In the genomic region with DNA sequence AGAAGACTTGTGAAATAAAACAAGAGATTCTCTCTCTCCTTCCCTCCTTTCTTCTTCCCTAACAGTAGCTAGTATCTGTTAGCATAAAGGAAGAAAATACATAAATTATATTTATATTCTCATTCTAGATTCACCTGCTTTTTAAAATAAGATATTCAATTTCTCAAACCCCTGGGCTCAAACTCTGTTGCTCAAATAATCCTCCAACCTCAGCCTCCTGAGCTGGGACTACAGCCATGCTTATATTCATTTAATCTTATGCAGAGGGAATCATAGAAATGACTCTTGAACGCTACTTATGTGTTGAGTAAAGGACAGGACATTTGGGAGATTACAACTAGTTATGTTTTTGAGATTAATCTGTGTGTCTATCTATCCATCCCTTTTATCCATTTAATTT, we compare ENCODE assay signal across 31 cellular contexts. TPM values are rescaled to one million over a fixed set of nuclear protein-coding genes. Genes with fewer than 3 reads are reported as not detected.
DNase-seq lines count a peak whose midpoint lies in the region; ATAC-seq, FAIRE-seq and TF ChIP-seq lines count a peak whose summit lies in the region.
"Had no signal": no experiment of that assay in that cellular context is flagged by ENCODE, and none has a peak within 500 bp of the region (broad histone marks: within the 10 kb centered on the region; RNA-seq: fewer than 3 reads in every experiment).

No MANE protein-coding gene starts in this region.

- H3K9me1 ChIP-seq in K562 (ENCODE audit: control insufficient read depth, insufficient read depth, low read length): no peaks in the 10 kb centered on the region

- no peak for FAIRE-seq in K562 (lab: Jason Lieb, UNC)
- FAIRE-seq: A204.1, A549 had no signal

- H3K4me2 ChIP-seq in K562 (ENCODE audit: insufficient read depth, low read length): no peak overlapping the region
- H3K4me2 ChIP-seq: A549; BLaER1; BLaER1 treated with 17β-estradiol and CSF1 and Interleukin-3, amounts not matched to agents 10 nM and 100 nM had no signal

- H3K36me3 ChIP-seq in K562 (ENCODE audit: control insufficient read depth, insufficient read depth, low read length): no peaks in the 10 kb centered on the region
- H3K36me3 ChIP-seq: BE2C; BLaER1; BLaER1 treated with 17β-estradiol and CSF1 and Interleukin-3, amounts not matched to agents 10 nM and 100 nM had no signal

- no peak for TF ChIP-seq RAD21 in K562 (CRISPR knock-in tag; conservative IDR thresholded peaks at IDR 0.05 in 1 of 2, IDR thresholded peaks at IDR 0.05 in 1 of 2)

- no peaks in the 10 kb centered on the region for H3K79me2 ChIP-seq in K562 (ENCODE audit: control insufficient read depth, insufficient read depth, low read length)

- no TSS peak for BruUV-seq in K562 (replicated peaks; lab: Mats Ljungman, UMichigan)

- no peaks in the 10 kb centered on the region; the same call in 1 of the 2 replicates for H3K9me3 ChIP-seq in K562 (replicated peaks; ENCODE audit: control insufficient read depth, insufficient read depth, low read depth, low read length)
- H3K9me3 ChIP-seq: A549; BE2C; BLaER1; BLaER1 treated with 17β-estradiol and CSF1 and Interleukin-3, amounts not matched to agents 10 nM and 100 nM; Caco-2 had no signal

- ATAC-seq in K562: no peak
- ATAC-seq: A549; CD8-positive, alpha-beta T cell had no signal

- TF ChIP-seq POLR2A in K562 (conservative IDR thresholded peaks at IDR 0.05): no peak

- H3K9ac ChIP-seq in K562 (ENCODE audit: insufficient read depth in 1 of 2, low read depth in 2 of 2, low read length in 2 of 2): no peak overlapping the region
- H3K9ac ChIP-seq: BLaER1; BLaER1 treated with 17β-estradiol and CSF1 and Interleukin-3, amounts not matched to agents 10 nM and 100 nM had no signal

- H3K4me3 ChIP-seq in K562: no peak overlapping the region
- H3K4me3 ChIP-seq: A549; BLaER1; BLaER1 treated with 17β-estradiol and CSF1 and Interleukin-3, amounts not matched to agents 10 nM and 100 nM had no signal

- TF ChIP-seq EP300 in K562 (IDR thresholded peaks at IDR 0.05; ENCODE audit: low read length): no peak

- intact Hi-C loops in K562 (cut with micrococcal nuclease): no loop called here

- no peaks in the 10 kb centered on the region for H4K20me1 ChIP-seq in K562 (replicated peaks; ENCODE audit: control insufficient read depth, insufficient read depth, low read length)
- H4K20me1 ChIP-seq: BLaER1; BLaER1 treated with 17β-estradiol and CSF1 and Interleukin-3, amounts not matched to agents 10 nM and 100 nM had no signal

- 2% methylated on average over 1 of the region's 1 CpG for WGBS in K562 (ENCODE audit: insufficient coverage, low coverage, missing lambda C conversion rate)

- DNase-seq in K562 (ENCODE audit: extremely low read depth in 1 of 4, low spot score in 3 of 4) (no peak), putamen (ENCODE audit: low spot score) (no peak)
- DNase-seq: 8988T; ACHN; AML-193; BE2C; C1 segment of cervical spinal cord; Caco-2; Calu3; CD4-positive, alpha-beta memory T cell; CD4-positive, alpha-beta T cell; CD4-positive, CD25-positive, alpha-beta regulatory T cell; CD8-positive, alpha-beta memory T cell; CD8-positive, alpha-beta T cell; COR-L47; DMS 273 treated with DMSO at 0.1 percent for 48 hours; DMS153; DMS53; DMS79; DMS79 treated with DMSO at 0.1 percent for 48 hours; DND-41; EL had no signal

- H3K27ac ChIP-seq in K562 (ENCODE audit: extremely low read depth, low read depth, low read length): no peak overlapping the region
- H3K27ac ChIP-seq: 22Rv1; A549; BLaER1; BLaER1 treated with 17β-estradiol and CSF1 and Interleukin-3, amounts not matched to agents 10 nM and 100 nM; C4-2B had no signal

- in situ Hi-C loops in K562 (cut with MboI): no loop called here

- TF ChIP-seq CTCF in K562 (IDR thresholded peaks at IDR 0.05 in 2 of 3, conservative IDR thresholded peaks at IDR 0.05 in 1 of 3; ENCODE audit: insufficient read depth in 2 of 3, low read depth in 1 of 3, low read length in 3 of 3): no peak

- POLR2A ChIA-PET in K562 (lab: Yijun Ruan, JAX): interaction anchor here (1.4 kb wide), 1 partner anchor 95 kb away, joined by 3 read pairs; no protein-coding TSS in a partner anchor

- no peaks in the 10 kb centered on the region for H3K4me1 ChIP-seq in K562 (replicated peaks in 1 of 2; ENCODE audit: control insufficient read depth in 2 of 2, insufficient read depth in 2 of 2, low read length in 2 of 2)
- H3K4me1 ChIP-seq: A549; BE2C; BLaER1; BLaER1 treated with 17β-estradiol and CSF1 and Interleukin-3, amounts not matched to agents 10 nM and 100 nM; Caco-2 had no signal

- H2AFZ ChIP-seq in K562 (ENCODE audit: low read depth, low read length): no peak overlapping the region

- no peaks in the 10 kb centered on the region for H3K27me3 ChIP-seq in K562 (ENCODE audit: control insufficient read depth in 2 of 2, insufficient read depth in 2 of 2, low read length in 2 of 2)
- H3K27me3 ChIP-seq: BE2C; BLaER1; BLaER1 treated with 17β-estradiol and CSF1 and Interleukin-3, amounts not matched to agents 10 nM and 100 nM had no signal

- CTCF ChIA-PET in K562 (lab: Yijun Ruan, JAX; ENCODE audit: low intra/inter-chr PET ratio): no interaction called here

TF ChIP-seq in K562, 482 proteins besides CTCF, POLR2A, EP300 and RAD21:
- TF ChIP-seq RBBP5 (IDR thresholded peaks at IDR 0.05; ENCODE audit: borderline replicate concordance, insufficient read depth, low read length, poor library complexity, severe bottlenecking): no peak
- TF ChIP-seq, protein P1, sequence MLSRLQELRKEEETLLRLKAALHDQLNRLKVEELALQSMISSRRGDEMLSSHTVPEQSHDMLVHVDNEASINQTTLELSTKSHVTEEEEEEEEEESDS (CRISPR knock-in tag; IDR thresholded peaks at IDR 0.05): peak; percentile 15; the same call in 1 of the 2 replicates
- TF ChIP-seq TFAM (CRISPR knock-in tag; conservative IDR thresholded peaks at IDR 0.05): peak; percentile 91; the same call in 1 of the 2 replicates
- TF ChIP-seq IFI16 (CRISPR knock-in tag; IDR thresholded peaks at IDR 0.05): no peak
- 0 out of 2 replicates have a peak, but pooled peaks have one; percentile 21 for TF ChIP-seq RFX5 (IDR thresholded peaks at IDR 0.05; ENCODE audit: low read depth, low read length)
- no peak for TF ChIP-seq CHD1 (IDR thresholded peaks at IDR 0.05; ENCODE audit: low read length)

RNA-seq across cellular contexts. Expression of gene GPC5, which starts 56.2 kb away (rescaled TPM):
- 0.32 TPM in 1 of 2 replicates, not detected in the other for total RNA-seq in K562 (2011; cell fraction: chromatin; rRNA removed; ENCODE audit: low replicate concordance)
- 0.17 and 0.26 TPM in 2 replicates for total RNA-seq in K562 (2011; cell fraction: nucleolus; rRNA removed)
- not detected in 2 replicates for total RNA-seq in K562 (2011; cell fraction: nucleoplasm; rRNA removed)
- total RNA-seq in K562 (2014; rRNA removed): 0.12 and 0.27 TPM in 2 replicates
- total RNA-seq in K562 (2014; rRNA removed; fragmentation: Illumina TruSeq; extraction: Trizol): not detected in 2 replicates
- total RNA-seq in K562 (2015; rRNA removed; fragmentation: Illumina TruSeq; extraction: Trizol): not detected in 2 replicates
- not detected in 2 replicates for total RNA-seq in K562 (2021)
- 0.08 and 0.18 TPM in 2 replicates for polyA plus RNA-seq in K562 (2011; rRNA removed)
- polyA plus RNA-seq in K562 (2011; cell fraction: cytosol; rRNA removed): not detected in 2 replicates
- polyA plus RNA-seq in K562 (2011; cell fraction: nucleus; rRNA removed): 0.20 and 0.28 TPM in 2 replicates
- 0.03 and 0.15 TPM in 2 replicates for polyA plus RNA-seq in K562 (2012)
- not detected in 2 replicates for polyA plus RNA-seq in K562 (2014; fragmentation: Illumina TruSeq; extraction: Trizol)
- not detected for polyA plus RNA-seq in K562 (2014; fragmentation: Nextera tagmentation; extraction: Ambion mirVana)
- polyA plus RNA-seq in K562 (2014; rRNA removed): not detected in 2 replicates
- 0.07 and 0.33 TPM in 2 replicates for polyA minus RNA-seq in K562 (2011; rRNA and poly(A)+ RNA removed)
- not detected in 2 replicates for polyA minus RNA-seq in K562 (2011; cell fraction: cytosol; rRNA and poly(A)+ RNA removed)
- 0.27 and 0.78 TPM in 2 replicates for polyA minus RNA-seq in K562 (2011; cell fraction: nucleus; rRNA and poly(A)+ RNA removed)
- total RNA-seq: A172; Calu3; CD4-positive, alpha-beta T cell had no signal
- polyA plus RNA-seq: A549; BJ; CD14-positive monocyte; CD4-positive, alpha-beta memory T cell had no signal
